22 cellular contexts compared by ENCODE assay signal in genomic region chr7:126843883-126844282, GRCh38.
"Had no signal": no experiment of that assay in that cellular context is flagged by ENCODE, and none has a peak within 500 bp of the region (broad histone marks: within the 10 kb centered on the region; RNA-seq: fewer than 3 reads in every experiment).

No MANE protein-coding gene starts in this region.

- H3K9me3 ChIP-seq: colonic mucosa, esophagus squamous epithelium, gastrocnemius medialis, heart right ventricle, left lung, lower lobe of right lung had no signal

- ATAC-seq: effector memory CD8-positive, alpha-beta T cell; esophagus mucosa; gastrocnemius medialis; heart right ventricle; left cardiac atrium; left lung; left ventricle myocardium superior; lower lobe of right lung; naive thymus-derived CD4-positive, alpha-beta T cell; natural killer cell had no signal

- H3K4me3 ChIP-seq: colonic mucosa, esophagus squamous epithelium, gastrocnemius medialis, heart right ventricle, left lung, lower lobe of right lung had no signal

- H3K27ac ChIP-seq: colonic mucosa, epithelial cell of prostate, esophagus squamous epithelium, gastrocnemius medialis, heart right ventricle, left lung, lower lobe of right lung had no signal

- H3K36me3 ChIP-seq: colonic mucosa, esophagus squamous epithelium, gastrocnemius medialis, heart right ventricle, left lung, lower lobe of right lung had no signal

- H3K4me1 ChIP-seq: colonic mucosa, esophagus squamous epithelium, gastrocnemius medialis, heart right ventricle, left lung, lower lobe of right lung had no signal

- H3K27me3 ChIP-seq: colonic mucosa, esophagus squamous epithelium, gastrocnemius medialis, heart right ventricle had no signal

- DNase-seq: colonic mucosa; cortex of kidney; effector CD8-positive, alpha-beta T cell; effector memory CD8-positive, alpha-beta T cell; endodermal cell; erythroblast; esophagus squamous epithelium; foreskin fibroblast; foreskin melanocyte; gastrocnemius medialis; glutamatergic neuron; head of caudate nucleus; heart right ventricle; left cardiac atrium; left lung; left ventricle myocardium superior; lower lobe of right lung; mesenchymal stem cell; naive thymus-derived CD4-positive, alpha-beta T cell; natural killer cell had no signal
